In genomic region chr1:177164380-177165068, GRCh38 we compare ENCODE assay signal across 8 cellular contexts. TPM values are rescaled to one million over a fixed set of nuclear protein-coding genes. Genes with fewer than 3 reads are reported as not detected.
DNase-seq lines count a peak whose midpoint lies in the region; ATAC-seq and TF ChIP-seq lines count a peak whose summit lies in the region.

TSS of gene ASTN1 (minus strand) at chr1:177164712. CDS start at chr1:177164676, 36 bp downstream.

- peak within 1 kb of the TSS; percentile 74 for H3K9ac ChIP-seq in NT2/D1 (ENCODE audit: insufficient read length, low read depth)

- H3K27me3 Mint-ChIP-seq in glutamatergic neuron (ENCODE audit: unreplicated experiment) (peaks cover 9% of the 10 kb centered on the region), osteocyte (ENCODE audit: unreplicated experiment) (peaks cover 36% of the 10 kb centered on the region)
- peaks cover 16% of the 10 kb centered on the region for H3K27me3 Mint-ChIP-seq in activated T-helper 17 cell treated with anti-CD3 and anti-CD28 coated beads, Interleukin-2, amount 50 U/mL, for 72 hours
- H3K27me3 Mint-ChIP-seq in T-helper 2 cell treated with Interferon-gamma antibody and Interleukin-4, amounts not matched to agents 5 μg/mL and 100 μg/mL, for 36 hours (ENCODE audit: low read depth) = peaks cover 20% of the 10 kb centered on the region

- peaks cover 6% of the 10 kb centered on the region for H3K27me3 ChIP-seq in BE2C
- peaks cover 82% of the 10 kb centered on the region for H3K27me3 ChIP-seq in NT2/D1 (ENCODE audit: insufficient read depth, insufficient read length)

- no peaks in the 10 kb centered on the region for H3K9me3 Mint-ChIP-seq in glutamatergic neuron (ENCODE audit: unreplicated experiment)
- H3K9me3 Mint-ChIP-seq in osteocyte (ENCODE audit: unreplicated experiment) = no peaks in the 10 kb centered on the region
- H3K9me3 Mint-ChIP-seq in activated T-helper 17 cell treated with anti-CD3 and anti-CD28 coated beads, Interleukin-2, amount 50 U/mL, for 72 hours = peaks cover 7% of the 10 kb centered on the region
- no peaks in the 10 kb centered on the region for H3K9me3 Mint-ChIP-seq in T-helper 2 cell treated with Interferon-gamma antibody and Interleukin-4, amounts not matched to agents 5 μg/mL and 100 μg/mL, for 36 hours

- DNase-seq in BE2C (no peak), NT2/D1 (ENCODE audit: low read depth, low spot score) (peak; percentile 54), glutamatergic neuron (peak; percentile 71), osteocyte (ENCODE audit: extremely low spot score, unreplicated experiment) (no peak), COLO829 (ENCODE audit: low spot score) (no peak), NCI-H1436 treated with DMSO at 0.1 percent for 48 hours (lab: John Stamatoyannopoulos, UW) (no peak)
- DNase-seq in T-helper 2 cell treated with Interferon-gamma antibody and Interleukin-4, amounts not matched to agents 5 μg/mL and 100 μg/mL, for 36 hours (ENCODE audit: low spot score) = no peak

- H3K4me3 Mint-ChIP-seq in glutamatergic neuron (ENCODE audit: unreplicated experiment) = peak within 1 kb of the TSS; percentile 95
- H3K4me3 Mint-ChIP-seq in osteocyte (ENCODE audit: unreplicated experiment) = peak within 1 kb of the TSS; percentile 23
- no peak within 1 kb of the TSS for H3K4me3 Mint-ChIP-seq in activated T-helper 17 cell treated with anti-CD3 and anti-CD28 coated beads, Interleukin-2, amount 50 U/mL, for 72 hours
- H3K4me3 Mint-ChIP-seq in T-helper 2 cell treated with Interferon-gamma antibody and Interleukin-4, amounts not matched to agents 5 μg/mL and 100 μg/mL, for 36 hours = no peak within 1 kb of the TSS

- H3K4me1 Mint-ChIP-seq in glutamatergic neuron (ENCODE audit: low read depth, unreplicated experiment) (no peaks in the 10 kb centered on the region), osteocyte (ENCODE audit: unreplicated experiment) (peaks cover 4% of the 10 kb centered on the region)
- no peaks in the 10 kb centered on the region for H3K4me1 Mint-ChIP-seq in activated T-helper 17 cell treated with anti-CD3 and anti-CD28 coated beads, Interleukin-2, amount 50 U/mL, for 72 hours
- H3K4me1 Mint-ChIP-seq in T-helper 2 cell treated with Interferon-gamma antibody and Interleukin-4, amounts not matched to agents 5 μg/mL and 100 μg/mL, for 36 hours (ENCODE audit: low read depth) = no peaks in the 10 kb centered on the region

- H3K36me3 Mint-ChIP-seq in glutamatergic neuron (ENCODE audit: unreplicated experiment) (peaks cover 5% of the 10 kb centered on the region), osteocyte (ENCODE audit: unreplicated experiment) (no peaks in the 10 kb centered on the region)
- H3K36me3 Mint-ChIP-seq in activated T-helper 17 cell treated with anti-CD3 and anti-CD28 coated beads, Interleukin-2, amount 50 U/mL, for 72 hours (ENCODE audit: low read depth) = no peaks in the 10 kb centered on the region
- H3K36me3 Mint-ChIP-seq in T-helper 2 cell treated with Interferon-gamma antibody and Interleukin-4, amounts not matched to agents 5 μg/mL and 100 μg/mL, for 36 hours (ENCODE audit: low read depth) = no peaks in the 10 kb centered on the region

- no peaks in the 10 kb centered on the region for H3K4me1 ChIP-seq in BE2C
- no peaks in the 10 kb centered on the region for H3K4me1 ChIP-seq in NT2/D1 (ENCODE audit: insufficient read depth, insufficient read length)

- no peak for ATAC-seq in activated T-helper 17 cell treated with anti-CD3 and anti-CD28 coated beads, Interleukin-2, amount 50 U/mL, for 72 hours (replicated peaks)

- H3K9me3 ChIP-seq in BE2C (no peaks in the 10 kb centered on the region), NT2/D1 (ENCODE audit: insufficient read depth, low read length) (no peaks in the 10 kb centered on the region)

- TF ChIP-seq CTCF in BE2C (IDR thresholded peaks at IDR 0.05; ENCODE audit: low read depth, low read length) (no peak), glutamatergic neuron (IDR thresholded peaks at IDR 0.05; ENCODE audit: partially characterized antibody, unreplicated experiment) (no peak), osteocyte (IDR thresholded peaks at IDR 0.05) (no peak)

- peak within 1 kb of the TSS; percentile 18 for H3K4me3 ChIP-seq in BE2C (ENCODE audit: low read depth, low read length)
- peak within 1 kb of the TSS; percentile 79 for H3K4me3 ChIP-seq in NT2/D1 (ENCODE audit: insufficient read length, low read depth)

- H3K27ac Mint-ChIP-seq in glutamatergic neuron (ENCODE audit: unreplicated experiment) (peak within 1 kb of the TSS; percentile 49), osteocyte (ENCODE audit: unreplicated experiment) (no peak within 1 kb of the TSS)
- H3K27ac Mint-ChIP-seq in activated T-helper 17 cell treated with anti-CD3 and anti-CD28 coated beads, Interleukin-2, amount 50 U/mL, for 72 hours = no peak within 1 kb of the TSS
- H3K27ac Mint-ChIP-seq in T-helper 2 cell treated with Interferon-gamma antibody and Interleukin-4, amounts not matched to agents 5 μg/mL and 100 μg/mL, for 36 hours = no peak within 1 kb of the TSS

- H3K36me3 ChIP-seq in BE2C (no peaks in the 10 kb centered on the region), NT2/D1 (ENCODE audit: insufficient read depth, insufficient read length, low read length) (no peaks in the 10 kb centered on the region)

RNA-seq across cellular contexts. Expression of gene ASTN1, which starts in this region (rescaled TPM):
- 0.56 TPM for polyA plus RNA-seq in BE2C (2012; ENCODE audit: insufficient read depth, insufficient read length, low read depth)
- 7.7 TPM for total RNA-seq in glutamatergic neuron (ENCODE audit: unreplicated experiment)
- not detected in 2 replicates for total RNA-seq in osteocyte
- total RNA-seq in activated T-helper 17 cell treated with anti-CD3 and anti-CD28 coated beads, Interleukin-2, amount 50 U/mL, for 72 hours = not detected

Comparison
In these comparisons a context has a peak if more than half of its experiments do, and no peak if none do; other contexts are left out.
1. DNase-seq: peak in NT2/D1 (single experiment) and glutamatergic neuron (single experiment); none in BE2C (single experiment), osteocyte (single experiment), COLO829 (single experiment), T-helper 2 cell treated with Interferon-gamma antibody and Interleukin-4, amounts not matched to agents 5 μg/mL and 100 μg/mL, for 36 hours (single experiment) and NCI-H1436 treated with DMSO at 0.1 percent for 48 hours (single experiment).
2. H3K4me3 Mint-ChIP-seq: peak in glutamatergic neuron (single experiment) and osteocyte (single experiment); none in activated T-helper 17 cell treated with anti-CD3 and anti-CD28 coated beads, Interleukin-2, amount 50 U/mL, for 72 hours (single experiment) and T-helper 2 cell treated with Interferon-gamma antibody and Interleukin-4, amounts not matched to agents 5 μg/mL and 100 μg/mL, for 36 hours (single experiment).